In the genomic region with DNA sequence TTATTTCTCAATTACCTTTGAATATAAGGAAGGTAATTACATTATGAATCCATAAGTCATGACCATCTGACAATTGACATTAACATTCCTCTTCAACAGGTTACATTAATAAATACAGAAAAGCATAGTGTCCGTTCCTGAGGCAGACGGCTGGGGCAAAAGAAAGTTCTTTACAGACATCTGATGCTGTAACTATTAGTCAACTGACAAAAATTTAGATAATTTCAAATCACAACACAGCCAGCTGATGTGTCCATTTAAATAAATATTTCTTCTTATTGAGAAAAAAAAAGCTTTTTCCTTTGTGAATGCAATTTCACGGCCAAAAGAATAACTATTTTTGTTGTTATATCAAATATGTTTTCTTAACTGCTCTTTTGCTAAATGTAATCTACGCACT, we compare ENCODE assay signal across 1 cellular context.
TF ChIP-seq lines count a peak whose summit lies in the region.

No MANE protein-coding gene starts in this region.

TF ChIP-seq in HCT116, 20 proteins besides CTCF, POLR2A, EP300 and RAD21:
- TF ChIP-seq YY1 (IDR thresholded peaks at IDR 0.05; ENCODE audit: extremely low read depth, insufficient replicate concordance, low read depth, low read length), result no peak
- no peak for TF ChIP-seq SIN3A (IDR thresholded peaks at IDR 0.05; ENCODE audit: low read depth)
- TF ChIP-seq, protein P1, sequence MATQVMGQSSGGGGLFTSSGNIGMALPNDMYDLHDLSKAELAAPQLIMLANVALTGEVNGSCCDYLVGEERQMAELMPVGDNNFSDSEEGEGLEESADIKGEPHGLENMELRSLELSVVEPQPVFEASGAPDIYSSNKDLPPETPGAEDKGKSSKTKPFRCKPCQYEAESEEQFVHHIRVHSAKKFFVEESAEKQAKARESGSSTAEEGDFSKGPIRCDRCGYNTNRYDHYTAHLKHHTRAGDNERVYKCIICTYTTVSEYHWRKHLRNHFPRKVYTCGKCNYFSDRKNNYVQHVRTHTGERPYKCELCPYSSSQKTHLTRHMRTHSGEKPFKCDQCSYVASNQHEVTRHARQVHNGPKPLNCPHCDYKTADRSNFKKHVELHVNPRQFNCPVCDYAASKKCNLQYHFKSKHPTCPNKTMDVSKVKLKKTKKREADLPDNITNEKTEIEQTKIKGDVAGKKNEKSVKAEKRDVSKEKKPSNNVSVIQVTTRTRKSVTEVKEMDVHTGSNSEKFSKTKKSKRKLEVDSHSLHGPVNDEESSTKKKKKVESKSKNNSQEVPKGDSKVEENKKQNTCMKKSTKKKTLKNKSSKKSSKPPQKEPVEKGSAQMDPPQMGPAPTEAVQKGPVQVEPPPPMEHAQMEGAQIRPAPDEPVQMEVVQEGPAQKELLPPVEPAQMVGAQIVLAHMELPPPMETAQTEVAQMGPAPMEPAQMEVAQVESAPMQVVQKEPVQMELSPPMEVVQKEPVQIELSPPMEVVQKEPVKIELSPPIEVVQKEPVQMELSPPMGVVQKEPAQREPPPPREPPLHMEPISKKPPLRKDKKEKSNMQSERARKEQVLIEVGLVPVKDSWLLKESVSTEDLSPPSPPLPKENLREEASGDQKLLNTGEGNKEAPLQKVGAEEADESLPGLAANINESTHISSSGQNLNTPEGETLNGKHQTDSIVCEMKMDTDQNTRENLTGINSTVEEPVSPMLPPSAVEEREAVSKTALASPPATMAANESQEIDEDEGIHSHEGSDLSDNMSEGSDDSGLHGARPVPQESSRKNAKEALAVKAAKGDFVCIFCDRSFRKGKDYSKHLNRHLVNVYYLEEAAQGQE (IDR thresholded peaks at IDR 0.05; ENCODE audit: low read depth), result no peak
- no peak for TF ChIP-seq CBX3 (IDR thresholded peaks at IDR 0.05; ENCODE audit: low read depth)
- TF ChIP-seq SP1 (IDR thresholded peaks at IDR 0.05; ENCODE audit: low read depth), result no peak
- TF ChIP-seq TCF7L2 (IDR thresholded peaks at IDR 0.05; ENCODE audit: borderline replicate concordance, extremely low read depth, insufficient read depth, insufficient read length), result no peak
- TF ChIP-seq ZFX (IDR thresholded peaks at IDR 0.05), result no peak
- TF ChIP-seq, protein P2, sequence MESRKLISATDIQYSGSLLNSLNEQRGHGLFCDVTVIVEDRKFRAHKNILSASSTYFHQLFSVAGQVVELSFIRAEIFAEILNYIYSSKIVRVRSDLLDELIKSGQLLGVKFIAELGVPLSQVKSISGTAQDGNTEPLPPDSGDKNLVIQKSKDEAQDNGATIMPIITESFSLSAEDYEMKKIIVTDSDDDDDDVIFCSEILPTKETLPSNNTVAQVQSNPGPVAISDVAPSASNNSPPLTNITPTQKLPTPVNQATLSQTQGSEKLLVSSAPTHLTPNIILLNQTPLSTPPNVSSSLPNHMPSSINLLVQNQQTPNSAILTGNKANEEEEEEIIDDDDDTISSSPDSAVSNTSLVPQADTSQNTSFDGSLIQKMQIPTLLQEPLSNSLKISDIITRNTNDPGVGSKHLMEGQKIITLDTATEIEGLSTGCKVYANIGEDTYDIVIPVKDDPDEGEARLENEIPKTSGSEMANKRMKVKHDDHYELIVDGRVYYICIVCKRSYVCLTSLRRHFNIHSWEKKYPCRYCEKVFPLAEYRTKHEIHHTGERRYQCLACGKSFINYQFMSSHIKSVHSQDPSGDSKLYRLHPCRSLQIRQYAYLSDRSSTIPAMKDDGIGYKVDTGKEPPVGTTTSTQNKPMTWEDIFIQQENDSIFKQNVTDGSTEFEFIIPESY (IDR thresholded peaks at IDR 0.05; ENCODE audit: extremely low read depth, insufficient replicate concordance, low read length), result no peak
- no peak for TF ChIP-seq FOSL1 (IDR thresholded peaks at IDR 0.05; ENCODE audit: low read depth)
- no peak for TF ChIP-seq JUND (IDR thresholded peaks at IDR 0.05)
- TF ChIP-seq, protein P3, sequence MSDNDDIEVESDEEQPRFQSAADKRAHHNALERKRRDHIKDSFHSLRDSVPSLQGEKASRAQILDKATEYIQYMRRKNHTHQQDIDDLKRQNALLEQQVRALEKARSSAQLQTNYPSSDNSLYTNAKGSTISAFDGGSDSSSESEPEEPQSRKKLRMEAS (IDR thresholded peaks at IDR 0.05), result no peak
- no peak for TF ChIP-seq ZNF274 (IDR thresholded peaks at IDR 0.05; ENCODE audit: low read depth, low read length)
- TF ChIP-seq POLR2AphosphoS5 (IDR thresholded peaks at IDR 0.05; ENCODE audit: low read depth, low read length), result no peak
- no peak for TF ChIP-seq EZH2 (IDR thresholded peaks at IDR 0.05)
